ENCODE assay signal across 1 cellular context in the genomic region with DNA sequence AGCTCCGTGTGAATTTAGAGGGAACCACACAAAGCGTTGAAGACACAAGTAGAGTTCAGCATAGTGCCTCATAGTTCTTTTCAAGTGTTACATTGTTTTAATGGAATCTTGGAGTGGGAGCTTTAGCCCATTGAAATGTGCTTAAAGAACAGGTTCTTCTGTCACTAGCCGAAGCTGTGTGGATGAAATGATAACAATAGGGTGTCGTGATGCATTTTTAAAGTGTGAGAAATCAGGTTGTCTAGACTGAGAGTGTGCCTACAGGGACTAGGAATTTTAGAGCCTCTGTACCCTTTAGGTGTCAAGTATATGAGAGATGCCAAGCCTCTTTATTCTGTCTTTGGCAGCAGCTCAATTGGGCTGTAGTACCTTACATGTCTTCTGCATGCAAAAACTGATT.
TF ChIP-seq lines count a peak whose summit lies in the region.

No MANE protein-coding gene starts in this region.

TF ChIP-seq in WTC11, 78 proteins besides CTCF, POLR2A, EP300 and RAD21 (continued from another document):
- no peak for TF ChIP-seq NFYB (CRISPR knock-in tag; conservative IDR thresholded peaks at IDR 0.05; ENCODE audit: low read depth)
- no peak for TF ChIP-seq E2F1 (CRISPR knock-in tag; IDR thresholded peaks at IDR 0.05)
- TF ChIP-seq OVOL2 (CRISPR knock-in tag; IDR thresholded peaks at IDR 0.05; ENCODE audit: borderline replicate concordance): no peak
- TF ChIP-seq CREB1 (CRISPR knock-in tag; IDR thresholded peaks at IDR 0.05): no peak
- TF ChIP-seq ZNF232 (CRISPR knock-in tag; IDR thresholded peaks at IDR 0.05): no peak
- TF ChIP-seq NFE2L1 (CRISPR knock-in tag; IDR thresholded peaks at IDR 0.05): no peak
- no peak for TF ChIP-seq ZNF416 (CRISPR knock-in tag; IDR thresholded peaks at IDR 0.05)
- TF ChIP-seq, protein P1, sequence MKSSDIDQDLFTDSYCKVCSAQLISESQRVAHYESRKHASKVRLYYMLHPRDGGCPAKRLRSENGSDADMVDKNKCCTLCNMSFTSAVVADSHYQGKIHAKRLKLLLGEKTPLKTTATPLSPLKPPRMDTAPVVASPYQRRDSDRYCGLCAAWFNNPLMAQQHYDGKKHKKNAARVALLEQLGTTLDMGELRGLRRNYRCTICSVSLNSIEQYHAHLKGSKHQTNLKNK (CRISPR knock-in tag; IDR thresholded peaks at IDR 0.05): no peak
- TF ChIP-seq, protein P2, sequence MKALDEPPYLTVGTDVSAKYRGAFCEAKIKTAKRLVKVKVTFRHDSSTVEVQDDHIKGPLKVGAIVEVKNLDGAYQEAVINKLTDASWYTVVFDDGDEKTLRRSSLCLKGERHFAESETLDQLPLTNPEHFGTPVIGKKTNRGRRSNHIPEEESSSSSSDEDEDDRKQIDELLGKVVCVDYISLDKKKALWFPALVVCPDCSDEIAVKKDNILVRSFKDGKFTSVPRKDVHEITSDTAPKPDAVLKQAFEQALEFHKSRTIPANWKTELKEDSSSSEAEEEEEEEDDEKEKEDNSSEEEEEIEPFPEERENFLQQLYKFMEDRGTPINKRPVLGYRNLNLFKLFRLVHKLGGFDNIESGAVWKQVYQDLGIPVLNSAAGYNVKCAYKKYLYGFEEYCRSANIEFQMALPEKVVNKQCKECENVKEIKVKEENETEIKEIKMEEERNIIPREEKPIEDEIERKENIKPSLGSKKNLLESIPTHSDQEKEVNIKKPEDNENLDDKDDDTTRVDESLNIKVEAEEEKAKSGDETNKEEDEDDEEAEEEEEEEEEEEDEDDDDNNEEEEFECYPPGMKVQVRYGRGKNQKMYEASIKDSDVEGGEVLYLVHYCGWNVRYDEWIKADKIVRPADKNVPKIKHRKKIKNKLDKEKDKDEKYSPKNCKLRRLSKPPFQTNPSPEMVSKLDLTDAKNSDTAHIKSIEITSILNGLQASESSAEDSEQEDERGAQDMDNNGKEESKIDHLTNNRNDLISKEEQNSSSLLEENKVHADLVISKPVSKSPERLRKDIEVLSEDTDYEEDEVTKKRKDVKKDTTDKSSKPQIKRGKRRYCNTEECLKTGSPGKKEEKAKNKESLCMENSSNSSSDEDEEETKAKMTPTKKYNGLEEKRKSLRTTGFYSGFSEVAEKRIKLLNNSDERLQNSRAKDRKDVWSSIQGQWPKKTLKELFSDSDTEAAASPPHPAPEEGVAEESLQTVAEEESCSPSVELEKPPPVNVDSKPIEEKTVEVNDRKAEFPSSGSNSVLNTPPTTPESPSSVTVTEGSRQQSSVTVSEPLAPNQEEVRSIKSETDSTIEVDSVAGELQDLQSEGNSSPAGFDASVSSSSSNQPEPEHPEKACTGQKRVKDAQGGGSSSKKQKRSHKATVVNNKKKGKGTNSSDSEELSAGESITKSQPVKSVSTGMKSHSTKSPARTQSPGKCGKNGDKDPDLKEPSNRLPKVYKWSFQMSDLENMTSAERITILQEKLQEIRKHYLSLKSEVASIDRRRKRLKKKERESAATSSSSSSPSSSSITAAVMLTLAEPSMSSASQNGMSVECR (CRISPR knock-in tag; IDR thresholded peaks at IDR 0.05; ENCODE audit: borderline replicate concordance): no peak
- TF ChIP-seq, protein P3, sequence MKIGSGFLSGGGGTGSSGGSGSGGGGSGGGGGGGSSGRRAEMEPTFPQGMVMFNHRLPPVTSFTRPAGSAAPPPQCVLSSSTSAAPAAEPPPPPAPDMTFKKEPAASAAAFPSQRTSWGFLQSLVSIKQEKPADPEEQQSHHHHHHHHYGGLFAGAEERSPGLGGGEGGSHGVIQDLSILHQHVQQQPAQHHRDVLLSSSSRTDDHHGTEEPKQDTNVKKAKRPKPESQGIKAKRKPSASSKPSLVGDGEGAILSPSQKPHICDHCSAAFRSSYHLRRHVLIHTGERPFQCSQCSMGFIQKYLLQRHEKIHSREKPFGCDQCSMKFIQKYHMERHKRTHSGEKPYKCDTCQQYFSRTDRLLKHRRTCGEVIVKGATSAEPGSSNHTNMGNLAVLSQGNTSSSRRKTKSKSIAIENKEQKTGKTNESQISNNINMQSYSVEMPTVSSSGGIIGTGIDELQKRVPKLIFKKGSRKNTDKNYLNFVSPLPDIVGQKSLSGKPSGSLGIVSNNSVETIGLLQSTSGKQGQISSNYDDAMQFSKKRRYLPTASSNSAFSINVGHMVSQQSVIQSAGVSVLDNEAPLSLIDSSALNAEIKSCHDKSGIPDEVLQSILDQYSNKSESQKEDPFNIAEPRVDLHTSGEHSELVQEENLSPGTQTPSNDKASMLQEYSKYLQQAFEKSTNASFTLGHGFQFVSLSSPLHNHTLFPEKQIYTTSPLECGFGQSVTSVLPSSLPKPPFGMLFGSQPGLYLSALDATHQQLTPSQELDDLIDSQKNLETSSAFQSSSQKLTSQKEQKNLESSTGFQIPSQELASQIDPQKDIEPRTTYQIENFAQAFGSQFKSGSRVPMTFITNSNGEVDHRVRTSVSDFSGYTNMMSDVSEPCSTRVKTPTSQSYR (CRISPR knock-in tag; IDR thresholded peaks at IDR 0.05): no peak
- TF ChIP-seq CDX4 (CRISPR knock-in tag; IDR thresholded peaks at IDR 0.05; ENCODE audit: borderline replicate concordance): no peak
- TF ChIP-seq ELF4 (CRISPR knock-in tag; IDR thresholded peaks at IDR 0.05; ENCODE audit: low read depth): no peak
- no peak for TF ChIP-seq NR1H2 (CRISPR knock-in tag; IDR thresholded peaks at IDR 0.05)
- TF ChIP-seq ZNF317 (CRISPR knock-in tag; IDR thresholded peaks at IDR 0.05; ENCODE audit: borderline replicate concordance, low read depth): no peak
